In the genomic region with DNA sequence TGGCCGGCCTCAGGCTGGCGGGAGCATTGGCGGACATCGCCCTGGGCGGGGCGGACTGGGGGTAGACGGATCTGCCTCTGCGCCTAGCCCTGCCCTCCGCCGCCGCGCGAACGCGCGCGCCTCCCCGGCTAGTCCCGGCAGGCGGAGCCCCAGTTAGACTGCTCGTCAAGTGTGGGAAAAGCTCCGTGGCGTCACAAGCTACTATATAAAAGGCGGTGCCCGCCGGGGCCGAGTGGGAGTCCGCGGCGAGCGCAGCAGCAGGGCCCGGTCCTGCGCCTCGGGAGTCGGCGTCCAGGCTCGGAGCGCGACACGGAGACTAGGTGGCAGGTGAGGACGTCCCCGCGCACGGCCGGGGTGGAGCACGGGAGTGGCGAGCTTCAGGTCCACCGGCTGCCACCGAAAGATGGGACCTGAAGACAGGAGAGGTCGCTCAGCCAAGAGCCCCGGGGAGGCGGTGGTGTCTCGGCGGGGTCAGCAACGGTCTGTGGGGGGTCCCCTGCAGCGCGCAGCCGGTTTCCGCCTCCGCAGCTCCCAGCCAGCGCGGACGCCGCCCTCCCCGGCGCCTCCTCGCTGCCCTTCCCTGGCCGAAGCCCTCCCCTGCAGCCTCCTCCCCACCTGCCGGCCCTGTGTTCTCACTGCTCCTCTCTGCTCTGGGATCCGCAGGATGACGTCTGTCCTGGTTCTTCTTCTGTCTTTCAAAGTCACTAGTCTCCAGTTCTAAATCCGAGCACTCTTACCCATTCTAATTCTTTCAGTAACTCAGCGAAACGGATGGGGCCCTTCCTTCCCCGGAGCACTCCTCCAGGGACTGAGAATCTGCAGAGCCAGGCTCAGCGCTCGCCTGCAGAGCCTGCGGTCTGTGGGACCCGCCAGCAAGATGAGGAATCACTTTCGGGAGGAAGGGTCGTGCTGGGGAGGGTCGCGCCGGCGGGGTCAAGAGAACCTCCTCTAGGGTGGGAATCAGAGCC, we compare ENCODE assay signal across 1 cellular context.
TF ChIP-seq lines count a peak whose summit lies in the region.

No MANE protein-coding gene starts in this region.

TF ChIP-seq in HepG2, 621 proteins besides CTCF, POLR2A, EP300 and RAD21 (continued from another document and continues in another):
- no peak for TF ChIP-seq PRDM4 (CRISPR knock-in tag; IDR thresholded peaks at IDR 0.05; ENCODE audit: borderline replicate concordance)
- TF ChIP-seq DMTF1 (CRISPR knock-in tag; IDR thresholded peaks at IDR 0.05), result no peak
- peak; percentile 57; the same call in 1 of the 2 replicates for TF ChIP-seq HINFP (CRISPR knock-in tag; IDR thresholded peaks at IDR 0.05; ENCODE audit: low read depth)
- TF ChIP-seq MAFG (CRISPR knock-in tag; IDR thresholded peaks at IDR 0.05), result no peak
- peak; percentile 82; the same call in 1 of the 2 replicates for TF ChIP-seq ERF (CRISPR knock-in tag; IDR thresholded peaks at IDR 0.05)
- no peak for TF ChIP-seq ZNF24 (IDR thresholded peaks at IDR 0.05)
- TF ChIP-seq ZNF343 (CRISPR knock-in tag; IDR thresholded peaks at IDR 0.05), result peak; percentile 58; the same call in 1 of the 2 replicates
- no peak for TF ChIP-seq CBX2 (IDR thresholded peaks at IDR 0.05; ENCODE audit: low read depth, low read length)
- no peak for TF ChIP-seq CBX2 (CRISPR knock-in tag; IDR thresholded peaks at IDR 0.05; ENCODE audit: low read depth)
- TF ChIP-seq NFE2L2 (IDR thresholded peaks at IDR 0.05; ENCODE audit: low read length), result no peak
- no peak; the same call in 1 of the 2 replicates for TF ChIP-seq ZNF460 (CRISPR knock-in tag; IDR thresholded peaks at IDR 0.05; ENCODE audit: borderline replicate concordance)
- TF ChIP-seq, protein P1, sequence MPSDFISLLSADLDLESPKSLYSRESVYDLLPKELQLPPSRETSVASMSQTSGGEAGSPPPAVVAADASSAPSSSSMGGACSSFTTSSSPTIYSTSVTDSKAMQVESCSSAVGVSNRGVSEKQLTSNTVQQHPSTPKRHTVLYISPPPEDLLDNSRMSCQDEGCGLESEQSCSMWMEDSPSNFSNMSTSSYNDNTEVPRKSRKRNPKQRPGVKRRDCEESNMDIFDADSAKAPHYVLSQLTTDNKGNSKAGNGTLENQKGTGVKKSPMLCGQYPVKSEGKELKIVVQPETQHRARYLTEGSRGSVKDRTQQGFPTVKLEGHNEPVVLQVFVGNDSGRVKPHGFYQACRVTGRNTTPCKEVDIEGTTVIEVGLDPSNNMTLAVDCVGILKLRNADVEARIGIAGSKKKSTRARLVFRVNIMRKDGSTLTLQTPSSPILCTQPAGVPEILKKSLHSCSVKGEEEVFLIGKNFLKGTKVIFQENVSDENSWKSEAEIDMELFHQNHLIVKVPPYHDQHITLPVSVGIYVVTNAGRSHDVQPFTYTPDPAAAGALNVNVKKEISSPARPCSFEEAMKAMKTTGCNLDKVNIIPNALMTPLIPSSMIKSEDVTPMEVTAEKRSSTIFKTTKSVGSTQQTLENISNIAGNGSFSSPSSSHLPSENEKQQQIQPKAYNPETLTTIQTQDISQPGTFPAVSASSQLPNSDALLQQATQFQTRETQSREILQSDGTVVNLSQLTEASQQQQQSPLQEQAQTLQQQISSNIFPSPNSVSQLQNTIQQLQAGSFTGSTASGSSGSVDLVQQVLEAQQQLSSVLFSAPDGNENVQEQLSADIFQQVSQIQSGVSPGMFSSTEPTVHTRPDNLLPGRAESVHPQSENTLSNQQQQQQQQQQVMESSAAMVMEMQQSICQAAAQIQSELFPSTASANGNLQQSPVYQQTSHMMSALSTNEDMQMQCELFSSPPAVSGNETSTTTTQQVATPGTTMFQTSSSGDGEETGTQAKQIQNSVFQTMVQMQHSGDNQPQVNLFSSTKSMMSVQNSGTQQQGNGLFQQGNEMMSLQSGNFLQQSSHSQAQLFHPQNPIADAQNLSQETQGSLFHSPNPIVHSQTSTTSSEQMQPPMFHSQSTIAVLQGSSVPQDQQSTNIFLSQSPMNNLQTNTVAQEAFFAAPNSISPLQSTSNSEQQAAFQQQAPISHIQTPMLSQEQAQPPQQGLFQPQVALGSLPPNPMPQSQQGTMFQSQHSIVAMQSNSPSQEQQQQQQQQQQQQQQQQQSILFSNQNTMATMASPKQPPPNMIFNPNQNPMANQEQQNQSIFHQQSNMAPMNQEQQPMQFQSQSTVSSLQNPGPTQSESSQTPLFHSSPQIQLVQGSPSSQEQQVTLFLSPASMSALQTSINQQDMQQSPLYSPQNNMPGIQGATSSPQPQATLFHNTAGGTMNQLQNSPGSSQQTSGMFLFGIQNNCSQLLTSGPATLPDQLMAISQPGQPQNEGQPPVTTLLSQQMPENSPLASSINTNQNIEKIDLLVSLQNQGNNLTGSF (CRISPR knock-in tag; IDR thresholded peaks at IDR 0.05), result no peak
- TF ChIP-seq ZBTB34 (CRISPR knock-in tag; IDR thresholded peaks at IDR 0.05), result no peak
- TF ChIP-seq DBP (CRISPR knock-in tag; IDR thresholded peaks at IDR 0.05; ENCODE audit: not compliant biosample characterization), result no peak
- TF ChIP-seq ZNF503 (CRISPR knock-in tag; IDR thresholded peaks at IDR 0.05), result peak; percentile 68; the same call in 1 of the 2 replicates
- peak; percentile 94 for TF ChIP-seq ZNF782 (CRISPR knock-in tag; IDR thresholded peaks at IDR 0.05; ENCODE audit: borderline replicate concordance)
- peak; percentile 64; the same call in 1 of the 2 replicates for TF ChIP-seq ZNF569 (CRISPR knock-in tag; IDR thresholded peaks at IDR 0.05; ENCODE audit: borderline replicate concordance)
- TF ChIP-seq ZMYM2 (CRISPR knock-in tag; IDR thresholded peaks at IDR 0.05), result peak; percentile 51; the same call in 1 of the 2 replicates
- no peak for TF ChIP-seq SYNCRIP (IDR thresholded peaks at IDR 0.05; ENCODE audit: insufficient read depth, low read depth, low read length)
- TF ChIP-seq TAF15 (IDR thresholded peaks at IDR 0.05; ENCODE audit: low read depth, low read length, poor library complexity, severe bottlenecking), result no peak
- TF ChIP-seq ZNF7 (CRISPR knock-in tag; IDR thresholded peaks at IDR 0.05), result no peak
- peak; percentile 81 for TF ChIP-seq E2F1 (CRISPR knock-in tag; IDR thresholded peaks at IDR 0.05)
- no peak for TF ChIP-seq GLMP (CRISPR knock-in tag; IDR thresholded peaks at IDR 0.05; ENCODE audit: borderline replicate concordance)
- no peak for TF ChIP-seq FOSL1 (CRISPR knock-in tag; IDR thresholded peaks at IDR 0.05; ENCODE audit: borderline replicate concordance)
- TF ChIP-seq ZNF780A (CRISPR knock-in tag; IDR thresholded peaks at IDR 0.05), result no peak
- no peak; the same call in 1 of the 2 replicates for TF ChIP-seq SMAD9 (CRISPR knock-in tag; IDR thresholded peaks at IDR 0.05)
- no peak for TF ChIP-seq PRPF4 (IDR thresholded peaks at IDR 0.05; ENCODE audit: low read depth, low read length, poor library complexity, severe bottlenecking)
- peak; percentile 57; the same call in 1 of the 2 replicates for TF ChIP-seq ZNF614 (CRISPR knock-in tag; IDR thresholded peaks at IDR 0.05; ENCODE audit: borderline replicate concordance)
- peak; percentile 51 for TF ChIP-seq ASH2L (IDR thresholded peaks at IDR 0.05; ENCODE audit: insufficient read length, low read depth, low read length)
- no peak for TF ChIP-seq FOXO4 (CRISPR knock-in tag; conservative IDR thresholded peaks at IDR 0.05)
- TF ChIP-seq TRIM24 (CRISPR knock-in tag; IDR thresholded peaks at IDR 0.05), result no peak
- peak; percentile 55 for TF ChIP-seq ETV5 (CRISPR knock-in tag; IDR thresholded peaks at IDR 0.05; ENCODE audit: borderline replicate concordance)
